In the genomic region with DNA sequence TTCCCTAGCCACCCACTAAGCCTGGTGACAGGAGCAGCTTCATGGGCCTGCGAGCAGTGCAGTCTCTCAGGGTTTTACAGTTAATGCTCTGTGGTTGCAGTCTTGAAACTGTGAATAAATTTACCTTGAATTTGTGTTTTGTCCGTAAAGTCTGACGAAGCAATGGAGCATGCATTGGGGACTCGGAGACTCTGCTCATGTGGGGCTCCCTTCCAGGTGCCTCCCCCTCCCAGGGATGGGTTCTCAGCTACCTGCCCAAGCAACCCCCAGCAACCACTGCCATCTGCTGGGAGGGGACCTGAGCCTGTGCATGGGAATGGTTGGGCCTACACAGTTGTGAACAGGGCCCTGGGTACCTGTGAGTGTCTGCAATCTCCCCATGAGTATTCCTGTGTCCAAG, we compare ENCODE assay signal across 12 cellular contexts. TPM values are rescaled to one million over a fixed set of nuclear protein-coding genes. Genes with fewer than 3 reads are reported as not detected.
DNase-seq lines count a peak whose midpoint lies in the region; ATAC-seq, FAIRE-seq and TF ChIP-seq lines count a peak whose summit lies in the region.
"Had no signal": no experiment of that assay in that cellular context is flagged by ENCODE, and none has a peak within 500 bp of the region (broad histone marks: within the 10 kb centered on the region; RNA-seq: fewer than 3 reads in every experiment).

No MANE protein-coding gene starts in this region.

- H3K36me3 ChIP-seq in thymus (ENCODE audit: control insufficient read depth, insufficient read depth), result peaks cover 4% of the 10 kb centered on the region

- 24% methylated on average over 4 of the region's 4 CpGs for WGBS in thymus

- H3K4me3 Mint-ChIP-seq in activated naive CD4-positive, alpha-beta T cell treated with anti-CD3 and anti-CD28 coated beads for 36 hours, result no peak overlapping the region
- H3K4me3 Mint-ChIP-seq in activated T-cell treated with anti-CD3 and anti-CD28 coated beads, Interleukin-2, amount 50 U/mL, for 4 hours, result peak overlapping the region; percentile 11

- H3K36me3 Mint-ChIP-seq in activated naive CD4-positive, alpha-beta T cell treated with anti-CD3 and anti-CD28 coated beads for 36 hours (ENCODE audit: low read depth), result no peaks in the 10 kb centered on the region
- no peaks in the 10 kb centered on the region for H3K36me3 Mint-ChIP-seq in activated T-cell treated with anti-CD3 and anti-CD28 coated beads, Interleukin-2, amount 50 U/mL, for 4 hours (ENCODE audit: insufficient read depth)

- no peak for FAIRE-seq in GM12892 (lab: Jason Lieb, UNC)

- DNase-seq in activated naive CD4-positive, alpha-beta T cell treated with anti-CD3 and anti-CD28 coated beads for 36 hours, result peak; percentile 64
- DNase-seq in activated naive CD4-positive, alpha-beta T cell treated with anti-CD3 and anti-CD28 coated beads, Interleukin-2, amount 50 U/mL, for 16 hours, result no peak
- no peak for DNase-seq in activated T-cell treated with anti-CD3 and anti-CD28 coated beads, Interleukin-2, amount 50 U/mL, for 4 hours
- DNase-seq in GM12892 (ENCODE audit: insufficient read length) (no peak), UCSD-AML1 (lab: John Stamatoyannopoulos, UW; ENCODE audit: unreplicated experiment) (no peak), NCI-H1092 (lab: John Stamatoyannopoulos, UW) (no peak)
- DNase-seq: retina had no signal

- H3K9me3 ChIP-seq in thymus (ENCODE audit: control insufficient read depth), result no peaks in the 10 kb centered on the region

- peak overlapping the region; percentile 94 for H3K27ac Mint-ChIP-seq in activated naive CD4-positive, alpha-beta T cell treated with anti-CD3 and anti-CD28 coated beads for 36 hours

- no peaks in the 10 kb centered on the region for H3K27me3 ChIP-seq in thymus (ENCODE audit: control insufficient read depth, insufficient read depth)

- peak overlapping the region; percentile 97 for H3K27ac ChIP-seq in thymus (ENCODE audit: low read depth)

- TF ChIP-seq POLR2A in GM12892 (IDR thresholded peaks at IDR 0.05; ENCODE audit: low read depth, low read length), result no peak

- intact Hi-C loops in activated naive CD4-positive, alpha-beta T cell treated with anti-CD3 and anti-CD28 coated beads for 36 hours (cut with micrococcal nuclease), result loop anchor here (1.0 kb wide), 3 partner anchors 126 to 176 kb away; no protein-coding TSS in a partner anchor

- peaks cover 66% of the 10 kb centered on the region for H3K4me1 ChIP-seq in thymus (ENCODE audit: control insufficient read depth, insufficient read depth, low read length)

- CTCF ChIA-PET in activated naive CD4-positive, alpha-beta T cell treated with anti-CD3 and anti-CD28 coated beads for 36 hours (lab: Charles Lee), result interaction anchor here (0.9 to 7.0 kb wide), 10 partner anchors 10 to 92 kb away, joined by 3 to 51 read pairs (median 4); no protein-coding TSS in a partner anchor

- no peaks in the 10 kb centered on the region for H3K27me3 Mint-ChIP-seq in activated naive CD4-positive, alpha-beta T cell treated with anti-CD3 and anti-CD28 coated beads for 36 hours (ENCODE audit: low read depth)
- no peaks in the 10 kb centered on the region for H3K27me3 Mint-ChIP-seq in activated T-cell treated with anti-CD3 and anti-CD28 coated beads, Interleukin-2, amount 50 U/mL, for 4 hours (ENCODE audit: low read depth)

- H3K9me3 Mint-ChIP-seq in activated naive CD4-positive, alpha-beta T cell treated with anti-CD3 and anti-CD28 coated beads for 36 hours, result no peaks in the 10 kb centered on the region
- H3K9me3 Mint-ChIP-seq in activated T-cell treated with anti-CD3 and anti-CD28 coated beads, Interleukin-2, amount 50 U/mL, for 4 hours, result no peaks in the 10 kb centered on the region

- peaks cover 91% of the 10 kb centered on the region for H3K4me1 Mint-ChIP-seq in activated naive CD4-positive, alpha-beta T cell treated with anti-CD3 and anti-CD28 coated beads for 36 hours (ENCODE audit: low read depth)
- peaks cover 94% of the 10 kb centered on the region for H3K4me1 Mint-ChIP-seq in activated T-cell treated with anti-CD3 and anti-CD28 coated beads, Interleukin-2, amount 50 U/mL, for 4 hours (ENCODE audit: low read depth)

- no peak overlapping the region for H3K4me3 ChIP-seq in thymus (ENCODE audit: low read length)

- ATAC-seq in HG02759 (IDR thresholded peaks at IDR 0.05; ENCODE audit: unreplicated experiment), result peak; percentile 9
- ATAC-seq in activated T-cell treated with anti-CD3 and anti-CD28 coated beads, Interleukin-2, amount 50 U/mL, for 4 hours, result no peak
- ATAC-seq: HCT116, Right ventricle myocardium inferior had no signal

RNA-seq across cellular contexts. Expression of gene IKZF1, which starts 36.3 kb away (rescaled TPM):
- total RNA-seq in activated naive CD4-positive, alpha-beta T cell treated with anti-CD3 and anti-CD28 coated beads for 36 hours, result 100 to 1,000 TPM; 213 to 226 TPM
- 100 to 1,000 TPM; 168 to 229 (median 228) TPM for total RNA-seq in activated T-cell treated with anti-CD3 and anti-CD28 coated beads, Interleukin-2, amount 50 U/mL, for 4 hours
- 99.0 TPM for polyA plus RNA-seq in thymus
- 25.1 TPM for polyA plus RNA-seq in GM12892 (2012; ENCODE audit: missing spikeins)
- polyA plus RNA-seq: AG04450 had no signal
